Comparison of ENCODE assay signal across 9 cellular contexts in genomic region chr15:34365073-34365825, GRCh38. TPM values are rescaled to one million over a fixed set of nuclear protein-coding genes. Genes with fewer than 3 reads are reported as not detected.
DNase-seq lines count a peak whose midpoint lies in the region; ATAC-seq, FAIRE-seq and TF ChIP-seq lines count a peak whose summit lies in the region.
"Had no signal": no experiment of that assay in that cellular context is flagged by ENCODE, and none has a peak within 500 bp of the region (broad histone marks: within the 10 kb centered on the region; RNA-seq: fewer than 3 reads in every experiment).

No MANE protein-coding gene starts in this region.

- H3K27me3 ChIP-seq in CD4-positive, alpha-beta memory T cell (ENCODE audit: insufficient read depth, low read length): no peaks in the 10 kb centered on the region
- no peaks in the 10 kb centered on the region for H3K27me3 ChIP-seq in K562 (ENCODE audit: control insufficient read depth in 2 of 2, insufficient read depth in 2 of 2, low read length in 2 of 2)

- H3K79me2 ChIP-seq in K562 (ENCODE audit: control insufficient read depth, insufficient read depth, low read length): peaks cover 10% of the 10 kb centered on the region; the same call in 2 of the 3 replicates

- BruUV-seq in K562 (replicated peaks; lab: Mats Ljungman, UMichigan): no TSS peak

- POLR2A ChIA-PET in CD4-positive, alpha-beta memory T cell (lab: Charles Lee; ENCODE audit: partially characterized antibody): interaction anchor here (0.7 to 4.1 kb wide), 7 partner anchors 10 to 623 kb away, joined by 3 to 144 read pairs (median 23); partner anchors contain the start of genes EMC7, GOLGA8B, NOP10 and NUTM1
- POLR2A ChIA-PET in K562 (lab: Yijun Ruan, JAX): interaction anchor here (1.2 to 1.5 kb wide), 2 partner anchors 8 to 264 kb away, joined by 5 to 8 read pairs; partner anchors contain the start of genes EMC7 and PGBD4

- peaks cover 31% of the 10 kb centered on the region for H3K4me1 ChIP-seq in CD4-positive, alpha-beta memory T cell (ENCODE audit: insufficient read depth, low read length)
- H3K4me1 ChIP-seq in K562 (replicated peaks in 1 of 2; ENCODE audit: control insufficient read depth in 2 of 2, insufficient read depth in 2 of 2, low read length in 2 of 2) (peaks cover 7 to 22% of the 10 kb centered on the region in 2 experiments; a peak in 4 of 5 replicates), kidney (ENCODE audit: control insufficient read depth in 1 of 2, insufficient read depth in 1 of 2, low read depth in 1 of 2, low read length in 2 of 2) (peaks cover 0 to 17% of the 10 kb centered on the region in 2 donors)

- H3K4me3 ChIP-seq in CD4-positive, alpha-beta memory T cell (ENCODE audit: low read length in 2 of 2): peak overlapping the region; percentile 66 to 84
- H3K4me3 ChIP-seq in K562 (no peak overlapping the region), kidney (ENCODE audit: low read length in 2 of 2) (peak overlapping the region in 1 of 2 donors; percentile 79)

- H4K20me1 ChIP-seq in K562 (replicated peaks; ENCODE audit: control insufficient read depth, insufficient read depth, low read length): no peaks in the 10 kb centered on the region

- no peak for TF ChIP-seq POLR2A in K562 (conservative IDR thresholded peaks at IDR 0.05)

- CTCF ChIA-PET in CD4-positive, alpha-beta memory T cell (lab: Charles Lee; ENCODE audit: partially characterized antibody): interaction anchor here (0.9 to 5.7 kb wide), 8 partner anchors 9 to 303 kb away, joined by 3 to 111 read pairs (median 16); partner anchors contain the start of genes KATNBL1, NOP10 and NUTM1
- CTCF ChIA-PET in K562 (lab: Yijun Ruan, JAX; ENCODE audit: low intra/inter-chr PET ratio): no interaction called here

- ATAC-seq in K562 (no peak), GM21576 (IDR thresholded peaks at IDR 0.05; ENCODE audit: unreplicated experiment) (no peak), GM18909 (IDR thresholded peaks at IDR 0.05; ENCODE audit: poor library complexity, unreplicated experiment) (no peak)

- TF ChIP-seq RAD21 in K562 (CRISPR knock-in tag; conservative IDR thresholded peaks at IDR 0.05 in 1 of 2, IDR thresholded peaks at IDR 0.05 in 1 of 2): no peak

- in situ Hi-C loops in K562 (cut with MboI): loop anchor here (10.0 kb wide), 1 partner anchor 300 kb away; no protein-coding TSS in a partner anchor

- FAIRE-seq in K562 (lab: Jason Lieb, UNC): no peak
- FAIRE-seq in kidney (lab: Jason Lieb, UNC): no peak

- peaks cover 24 to 40% of the 10 kb centered on the region in 2 donors for H3K36me3 Mint-ChIP-seq in CD4-positive, alpha-beta memory T cell
- H3K36me3 Mint-ChIP-seq in IgD-negative memory B cell (peaks cover 1% of the 10 kb centered on the region), mesothelial cell of epicardium (peaks cover 18% of the 10 kb centered on the region)

- peaks cover 21% of the 10 kb centered on the region for H3K36me3 ChIP-seq in CD4-positive, alpha-beta memory T cell (ENCODE audit: insufficient read depth, low read length)
- H3K36me3 ChIP-seq in K562 (ENCODE audit: control insufficient read depth, insufficient read depth, low read length): peaks cover 34% of the 10 kb centered on the region; the same call in 2 of the 3 replicates
- H3K36me3 ChIP-seq in kidney (ENCODE audit: control insufficient read depth in 1 of 2, insufficient read depth in 2 of 2, low read length in 2 of 2): no peaks in the 10 kb centered on the region

- peaks cover 0 to 5% (median 0%) of the 10 kb centered on the region in 8 donors for H3K9me3 Mint-ChIP-seq in CD4-positive, alpha-beta memory T cell
- H3K9me3 Mint-ChIP-seq in IgD-negative memory B cell (no peaks in the 10 kb centered on the region), mesothelial cell of epicardium (no peaks in the 10 kb centered on the region)

- TF ChIP-seq CTCF in K562 (IDR thresholded peaks at IDR 0.05 in 2 of 3, conservative IDR thresholded peaks at IDR 0.05 in 1 of 3; ENCODE audit: insufficient read depth in 2 of 3, low read depth in 1 of 3, low read length in 3 of 3): no peak
- no peak for TF ChIP-seq CTCF in mesothelial cell of epicardium (IDR thresholded peaks at IDR 0.05; ENCODE audit: unreplicated experiment)
- no peak for TF ChIP-seq CTCF in kidney (IDR thresholded peaks at IDR 0.05; ENCODE audit: borderline replicate concordance, extremely low read depth, insufficient read depth)

- H3K9ac ChIP-seq in K562 (ENCODE audit: insufficient read depth in 1 of 2, low read depth in 2 of 2, low read length in 2 of 2): peak overlapping the region in 1 of 2 experiments; percentile 61; a peak in 2 of 4 replicates
- H3K9ac ChIP-seq in kidney (ENCODE audit: low read length in 2 of 2): peak overlapping the region in 1 of 2 donors; percentile 55

- no peak overlapping the region for H3K4me2 ChIP-seq in K562 (ENCODE audit: insufficient read depth, low read length)

- H3K27ac Mint-ChIP-seq in CD4-positive, alpha-beta memory T cell: peak overlapping the region; percentile 77 to 95 (median 88)
- H3K27ac Mint-ChIP-seq in IgD-negative memory B cell (peak overlapping the region in 1 of 3 donors; percentile 50), mesothelial cell of epicardium (no peak overlapping the region)

- no peaks in the 10 kb centered on the region for H3K27me3 Mint-ChIP-seq in CD4-positive, alpha-beta memory T cell
- H3K27me3 Mint-ChIP-seq in IgD-negative memory B cell: no peaks in the 10 kb centered on the region
- no peaks in the 10 kb centered on the region for H3K27me3 Mint-ChIP-seq in mesothelial cell of epicardium (ENCODE audit: low read depth)

- peak overlapping the region; percentile 50 for H3K27ac ChIP-seq in CD4-positive, alpha-beta memory T cell (ENCODE audit: low read depth, low read length)
- H3K27ac ChIP-seq in K562 (ENCODE audit: extremely low read depth, low read depth, low read length) (no peak overlapping the region), kidney (ENCODE audit: low read depth in 2 of 2, low read length in 2 of 2) (no peak overlapping the region)

- H3K9me1 ChIP-seq in K562 (ENCODE audit: control insufficient read depth, insufficient read depth, low read length): no peaks in the 10 kb centered on the region

- peak overlapping the region; percentile 94 to 99 (median 97) for H3K4me3 Mint-ChIP-seq in CD4-positive, alpha-beta memory T cell
- peak overlapping the region; percentile 74 to 97 (median 90) for H3K4me3 Mint-ChIP-seq in IgD-negative memory B cell
- peak overlapping the region; percentile 95 for H3K4me3 Mint-ChIP-seq in mesothelial cell of epicardium

- DNase-seq in CD4-positive, alpha-beta memory T cell: peak in 1 of 5 donors; percentile 63
- DNase-seq in K562 (ENCODE audit: extremely low read depth in 1 of 4, low spot score in 3 of 4): no peak
- no peak for DNase-seq in mesothelial cell of epicardium (ENCODE audit: low spot score in 2 of 2, unreplicated experiment in 2 of 2)
- DNase-seq in RPMI8226: no peak
- no peak for DNase-seq in kidney

- peaks cover 25 to 56% (median 36%) of the 10 kb centered on the region in 4 donors for H3K4me1 Mint-ChIP-seq in CD4-positive, alpha-beta memory T cell
- H3K4me1 Mint-ChIP-seq in IgD-negative memory B cell (peaks cover 11 to 31% (median 27%) of the 10 kb centered on the region in 3 donors), mesothelial cell of epicardium (peaks cover 36% of the 10 kb centered on the region)

- no peaks in the 10 kb centered on the region for H3K9me3 ChIP-seq in CD4-positive, alpha-beta memory T cell (ENCODE audit: control insufficient read depth in 1 of 2, low read length in 2 of 2)
- H3K9me3 ChIP-seq in K562 (replicated peaks; ENCODE audit: control insufficient read depth, insufficient read depth, low read depth, low read length) (no peaks in the 10 kb centered on the region), kidney (ENCODE audit: control insufficient read depth in 1 of 2, low read length in 2 of 2) (no peaks in the 10 kb centered on the region)

- 86% methylated on average over 14 of the region's 16 CpGs for whole genome bisulfite sequencing in K562 (ENCODE audit: insufficient coverage, low coverage, missing lambda C conversion rate)

- H2AFZ ChIP-seq in K562 (ENCODE audit: low read depth, low read length): no peak overlapping the region

- intact Hi-C loops in CD4-positive, alpha-beta memory T cell (cut with micrococcal nuclease): loop anchor here (10.0 kb wide), 1 partner anchor 620 kb away; the partner anchor contains the start of gene ZNF770
- intact Hi-C loops in K562 (cut with micrococcal nuclease): loop anchor here (5.0 kb wide), 2 partner anchors 153 to 222 kb away; partner anchors contain the start of gene KATNBL1
- intact Hi-C loops in kidney (cut with DNase I): loop anchor here (5.0 kb wide), 1 partner anchor 123 kb away; no protein-coding TSS in a partner anchor

- no peak for TF ChIP-seq EP300 in K562 (IDR thresholded peaks at IDR 0.05; ENCODE audit: low read length)

RNA-seq across cellular contexts. Expression of gene LPCAT4, which starts 1.7 kb away (rescaled TPM):
- 100 to 1,000 TPM; 100 to 108 TPM for total RNA-seq in CD4-positive, alpha-beta memory T cell
- 10 to 100 TPM; 19.0 to 23.4 TPM for polyA plus RNA-seq in CD4-positive, alpha-beta memory T cell
- polyA plus RNA-seq in IgD-negative memory B cell (8.5 TPM), K562 (2011; rRNA removed) (27.5 and 48.2 TPM in 2 replicates), K562 (2014; fragmentation: Illumina TruSeq; extraction: Trizol) (27.2 and 34.3 TPM in 2 replicates), K562 (2014; fragmentation: Nextera tagmentation; extraction: Ambion mirVana) (10 to 100 TPM in 1 of 2 experiments, 1 to 10 TPM in 1; 7.6 to 12.3 TPM), K562 (2014; rRNA removed) (28.4 and 32.7 TPM in 2 replicates), kidney (ENCODE audit: insufficient read depth, low read depth, low replicate concordance) (22.5 TPM)
- 118 and 200 TPM in 2 replicates for total RNA-seq in K562 (2011; cell fraction: chromatin; rRNA removed; ENCODE audit: low replicate concordance)
- total RNA-seq in K562 (2011; cell fraction: nucleolus; rRNA removed): 112 and 118 TPM in 2 replicates
- total RNA-seq in K562 (2011; cell fraction: nucleoplasm; rRNA removed): 109 and 112 TPM in 2 replicates
- total RNA-seq in K562 (2014; rRNA removed) (7.3 and 12.4 TPM in 2 replicates), K562 (2014; rRNA removed; fragmentation: Illumina TruSeq; extraction: Trizol) (7.7 and 10.8 TPM in 2 replicates), K562 (2015; rRNA removed; fragmentation: Illumina TruSeq; extraction: Trizol) (13.3 and 14.4 TPM in 2 replicates), K562 (2021) (29.2 and 29.6 TPM in 2 replicates), mesothelial cell of epicardium (88.7 to 91.3 TPM (median 91.1 TPM) in 3 replicates), kidney (37.5 TPM)
- 44.1 and 55.3 TPM in 2 replicates for polyA plus RNA-seq in K562 (2011; cell fraction: cytosol; rRNA removed)
- polyA plus RNA-seq in K562 (2011; cell fraction: nucleus; rRNA removed): 366 and 444 TPM in 2 replicates
- polyA plus RNA-seq in K562 (2012): 19.8 and 22.8 TPM in 2 replicates
- polyA minus RNA-seq in K562 (2011; rRNA and poly(A)+ RNA removed): 8.1 and 10.2 TPM in 2 replicates
- 11.8 and 12.3 TPM in 2 replicates for polyA minus RNA-seq in K562 (2011; cell fraction: cytosol; rRNA and poly(A)+ RNA removed)
- polyA minus RNA-seq in K562 (2011; cell fraction: nucleus; rRNA and poly(A)+ RNA removed): 21.3 and 36.0 TPM in 2 replicates

RNA-seq across cellular contexts. Expression of gene NUTM1, which starts 22.1 kb away (rescaled TPM):
- not detected for total RNA-seq in CD4-positive, alpha-beta memory T cell
- not detected for polyA plus RNA-seq in CD4-positive, alpha-beta memory T cell
- polyA plus RNA-seq in IgD-negative memory B cell (not detected), K562 (2011; rRNA removed) (not detected in 2 replicates), K562 (2014; fragmentation: Illumina TruSeq; extraction: Trizol) (0.04 TPM in 1 of 2 replicates, not detected in the other), K562 (2014; fragmentation: Nextera tagmentation; extraction: Ambion mirVana) (under 1 TPM in 1 of 2 experiments, not detected in 1; 0.01 TPM), K562 (2014; rRNA removed) (0.01 TPM in 1 of 2 replicates, not detected in the other), kidney (ENCODE audit: insufficient read depth, low read depth, low replicate concordance) (not detected)
- not detected in 2 replicates for total RNA-seq in K562 (2011; cell fraction: chromatin; rRNA removed; ENCODE audit: low replicate concordance)
- total RNA-seq in K562 (2011; cell fraction: nucleolus; rRNA removed): not detected in 2 replicates
- total RNA-seq in K562 (2011; cell fraction: nucleoplasm; rRNA removed): not detected in 2 replicates
- total RNA-seq in K562 (2014; rRNA removed) (0.05 TPM in 1 of 2 replicates, not detected in the other), K562 (2014; rRNA removed; fragmentation: Illumina TruSeq; extraction: Trizol) (0.04 TPM in 1 of 2 replicates, not detected in the other), K562 (2015; rRNA removed; fragmentation: Illumina TruSeq; extraction: Trizol) (not detected in 2 replicates), K562 (2021) (0.04 TPM in 1 of 2 replicates, not detected in the other), mesothelial cell of epicardium (not detected in 3 replicates), kidney (not detected)
- not detected in 2 replicates for polyA plus RNA-seq in K562 (2011; cell fraction: cytosol; rRNA removed)
- 0.03 TPM in 1 of 2 replicates, not detected in the other for polyA plus RNA-seq in K562 (2011; cell fraction: nucleus; rRNA removed)
- polyA plus RNA-seq in K562 (2012): 0.01 TPM in 1 of 2 replicates, not detected in the other
- not detected in 2 replicates for polyA minus RNA-seq in K562 (2011; rRNA and poly(A)+ RNA removed)
- not detected in 2 replicates for polyA minus RNA-seq in K562 (2011; cell fraction: cytosol; rRNA and poly(A)+ RNA removed)
- not detected in 2 replicates for polyA minus RNA-seq in K562 (2011; cell fraction: nucleus; rRNA and poly(A)+ RNA removed)
- total RNA-seq: temporal lobe had no signal

RNA-seq across cellular contexts. Expression of gene NOP10, which starts 22.3 kb away (rescaled TPM):
- 10 to 100 TPM; 73.5 to 77.2 TPM for total RNA-seq in CD4-positive, alpha-beta memory T cell
- polyA plus RNA-seq in CD4-positive, alpha-beta memory T cell: 100 to 1,000 TPM; 298 to 318 TPM
- polyA plus RNA-seq in IgD-negative memory B cell: 350 TPM
- 19.5 and 40.7 TPM in 2 replicates for total RNA-seq in K562 (2011; cell fraction: chromatin; rRNA removed; ENCODE audit: low replicate concordance)
- total RNA-seq in K562 (2011; cell fraction: nucleolus; rRNA removed): 68.7 and 70.9 TPM in 2 replicates
- total RNA-seq in K562 (2011; cell fraction: nucleoplasm; rRNA removed): 64.3 and 69.5 TPM in 2 replicates
- 252 and 327 TPM in 2 replicates for total RNA-seq in K562 (2014; rRNA removed)
- 442 and 449 TPM in 2 replicates for total RNA-seq in K562 (2014; rRNA removed; fragmentation: Illumina TruSeq; extraction: Trizol)
- total RNA-seq in K562 (2015; rRNA removed; fragmentation: Illumina TruSeq; extraction: Trizol): 420 and 437 TPM in 2 replicates
- total RNA-seq in K562 (2021): 250 and 262 TPM in 2 replicates
- polyA plus RNA-seq in K562 (2011; rRNA removed): 616 and 642 TPM in 2 replicates
- 961 and 995 TPM in 2 replicates for polyA plus RNA-seq in K562 (2011; cell fraction: cytosol; rRNA removed)
- polyA plus RNA-seq in K562 (2011; cell fraction: nucleus; rRNA removed): 236 and 247 TPM in 2 replicates
- polyA plus RNA-seq in K562 (2012): 323 and 381 TPM in 2 replicates
- polyA plus RNA-seq in K562 (2014; fragmentation: Illumina TruSeq; extraction: Trizol): 570 and 631 TPM in 2 replicates
- 1,000 to 10,000 TPM; 1,599 to 1,663 TPM for polyA plus RNA-seq in K562 (2014; fragmentation: Nextera tagmentation; extraction: Ambion mirVana)
- 428 and 573 TPM in 2 replicates for polyA plus RNA-seq in K562 (2014; rRNA removed)
- polyA minus RNA-seq in K562 (2011; rRNA and poly(A)+ RNA removed): 130 and 163 TPM in 2 replicates
- 57.3 and 111 TPM in 2 replicates for polyA minus RNA-seq in K562 (2011; cell fraction: cytosol; rRNA and poly(A)+ RNA removed)
- polyA minus RNA-seq in K562 (2011; cell fraction: nucleus; rRNA and poly(A)+ RNA removed): 21.1 and 31.9 TPM in 2 replicates
- 88.9 to 95.9 TPM (median 94.6 TPM) in 3 replicates for total RNA-seq in mesothelial cell of epicardium
- total RNA-seq in kidney: 92.9 TPM
- 383 TPM for polyA plus RNA-seq in kidney (ENCODE audit: insufficient read depth, low read depth, low replicate concordance)

RNA-seq across cellular contexts. Expression of gene SLC12A6, which starts 27.7 kb away (rescaled TPM):
- total RNA-seq in CD4-positive, alpha-beta memory T cell: 10 to 100 TPM; 71.3 to 72.0 TPM
- 1 to 10 TPM; 1.8 to 8.1 TPM for polyA plus RNA-seq in CD4-positive, alpha-beta memory T cell
- polyA plus RNA-seq in IgD-negative memory B cell (8.7 TPM), K562 (2011; rRNA removed) (16.3 and 16.4 TPM in 2 replicates), K562 (2014; fragmentation: Illumina TruSeq; extraction: Trizol) (9.5 and 10.2 TPM in 2 replicates), K562 (2014; fragmentation: Nextera tagmentation; extraction: Ambion mirVana) (1 to 10 TPM; 1.4 to 2.2 TPM), K562 (2014; rRNA removed) (5.7 and 7.5 TPM in 2 replicates), kidney (ENCODE audit: insufficient read depth, low read depth, low replicate concordance) (6.7 TPM)
- total RNA-seq in K562 (2011; cell fraction: chromatin; rRNA removed; ENCODE audit: low replicate concordance): 42.7 and 61.2 TPM in 2 replicates
- total RNA-seq in K562 (2011; cell fraction: nucleolus; rRNA removed): 24.5 and 27.0 TPM in 2 replicates
- 31.5 and 37.7 TPM in 2 replicates for total RNA-seq in K562 (2011; cell fraction: nucleoplasm; rRNA removed)
- total RNA-seq in K562 (2014; rRNA removed) (4.9 and 5.4 TPM in 2 replicates), K562 (2014; rRNA removed; fragmentation: Illumina TruSeq; extraction: Trizol) (8.0 and 9.9 TPM in 2 replicates), K562 (2015; rRNA removed; fragmentation: Illumina TruSeq; extraction: Trizol) (6.7 and 7.6 TPM in 2 replicates), K562 (2021) (9.0 and 9.4 TPM in 2 replicates), mesothelial cell of epicardium (21.9 to 24.3 TPM (median 23.7 TPM) in 3 replicates), kidney (22.6 TPM)
- polyA plus RNA-seq in K562 (2011; cell fraction: cytosol; rRNA removed): 7.9 and 12.1 TPM in 2 replicates
- polyA plus RNA-seq in K562 (2011; cell fraction: nucleus; rRNA removed): 22.6 and 25.1 TPM in 2 replicates
- 5.7 and 9.7 TPM in 2 replicates for polyA plus RNA-seq in K562 (2012)
- polyA minus RNA-seq in K562 (2011; rRNA and poly(A)+ RNA removed): 44.8 and 49.5 TPM in 2 replicates
- polyA minus RNA-seq in K562 (2011; cell fraction: cytosol; rRNA and poly(A)+ RNA removed): 13.1 and 19.1 TPM in 2 replicates
- 20.5 and 35.5 TPM in 2 replicates for polyA minus RNA-seq in K562 (2011; cell fraction: nucleus; rRNA and poly(A)+ RNA removed)
